In genomic region chr12:48189331-48190125, GRCh38 we compare ENCODE assay signal across 8 cellular contexts. TPM values are rescaled to one million over a fixed set of nuclear protein-coding genes. Genes with fewer than 3 reads are reported as not detected.
A peak's percentile ranks its signal among the peaks of the same experiment; 100 is the strongest.
DNase-seq lines count a peak whose midpoint lies in the region; FAIRE-seq and TF ChIP-seq lines count a peak whose summit lies in the region.

No MANE protein-coding gene starts in this region.

- peaks cover 7% of the 10 kb centered on the region for H3K4me1 ChIP-seq in mammary epithelial cell (ENCODE audit: insufficient read depth, low read length)
- no peaks in the 10 kb centered on the region for H3K4me1 ChIP-seq in kidney (ENCODE audit: control insufficient read depth in 1 of 2, insufficient read depth in 1 of 2, low read depth in 1 of 2, low read length in 2 of 2)

- no peaks in the 10 kb centered on the region for H3K36me3 ChIP-seq in mammary epithelial cell (ENCODE audit: insufficient read depth, low read length)
- H3K36me3 ChIP-seq in kidney (ENCODE audit: control insufficient read depth in 1 of 2, insufficient read depth in 2 of 2, low read length in 2 of 2) = no peaks in the 10 kb centered on the region

- no TSS peak for BruUV-seq in mammary epithelial cell (replicated peaks; lab: Mats Ljungman, UMichigan)

- no peak overlapping the region for H3K27ac ChIP-seq in VCaP
- H3K27ac ChIP-seq in mammary epithelial cell (ENCODE audit: insufficient read depth, low read depth, low read length) = no peak overlapping the region
- no peak overlapping the region for H3K27ac ChIP-seq in kidney (ENCODE audit: low read depth in 2 of 2, low read length in 2 of 2)

- no peak overlapping the region for H3K9ac ChIP-seq in mammary epithelial cell (ENCODE audit: insufficient read depth, low read length)
- H3K9ac ChIP-seq in kidney (ENCODE audit: low read length in 2 of 2) = no peak overlapping the region

- H4K20me1 ChIP-seq in mammary epithelial cell (ENCODE audit: insufficient read depth, low read length) = no peaks in the 10 kb centered on the region

- FAIRE-seq in kidney (lab: Jason Lieb, UNC) = peak; percentile 3

- peaks cover 3% of the 10 kb centered on the region for H3K27me3 ChIP-seq in mammary epithelial cell (ENCODE audit: insufficient read depth, low read length)

- in situ Hi-C loops in mammary epithelial cell (cut with MboI; ENCODE audit: low sequenced_read_pairs in 2 of 2) = loop anchor here in 1 of 2 donors (25.0 kb wide), 1 partner anchor 423 kb away; no protein-coding TSS in a partner anchor

- DNase-seq in DMS 273 (lab: John Stamatoyannopoulos, UW; ENCODE audit: unreplicated experiment) (peak; percentile 76), H4 (ENCODE audit: low spot score) (peak; percentile 60), NCI-H2029 (lab: John Stamatoyannopoulos, UW) (peak; percentile 7), mammary epithelial cell (peak; percentile 55), kidney (no peak), cortex of kidney (lab: John Stamatoyannopoulos, UW) (no peak)
- peak; percentile 76 to 80 for DNase-seq in stimulated activated CD4-positive, alpha-beta T cell treated with anti-CD3 and anti-CD28 coated beads, Interleukin-2, amount 100 ng/mL, for 24 hours

- no peak overlapping the region for H2AFZ ChIP-seq in mammary epithelial cell (ENCODE audit: low read depth, low read length)

- no peaks in the 10 kb centered on the region for H3K9me3 ChIP-seq in mammary epithelial cell (replicated peaks; ENCODE audit: insufficient read depth, low read length)
- no peaks in the 10 kb centered on the region for H3K9me3 ChIP-seq in kidney (ENCODE audit: control insufficient read depth in 1 of 2, low read length in 2 of 2)

- H3K4me3 ChIP-seq in mammary epithelial cell (replicated peaks in 1 of 3; ENCODE audit: insufficient read depth in 1 of 3, low read depth in 2 of 3, low read length in 3 of 3) = no peak overlapping the region
- no peak overlapping the region for H3K4me3 ChIP-seq in kidney (ENCODE audit: low read length in 2 of 2)

- 25% methylated on average over 6 of the region's 6 CpGs for WGBS in mammary epithelial cell (ENCODE audit: low coverage, missing lambda C conversion rate)

- intact Hi-C loops in mammary epithelial cell (cut with micrococcal nuclease) (loop anchor here (1.0 to 5.0 kb wide), 2 partner anchors 105 to 227 kb away; partner anchors contain the start of gene TMEM106C), kidney (cut with DNase I) (no loop called here)

- no peaks in the 10 kb centered on the region for H3K79me2 ChIP-seq in mammary epithelial cell (ENCODE audit: insufficient read depth, low read length)

- peak; percentile 92 for TF ChIP-seq CTCF in VCaP (conservative IDR thresholded peaks at IDR 0.05)
- TF ChIP-seq CTCF in mammary epithelial cell (conservative IDR thresholded peaks at IDR 0.05 in 1 of 2, IDR thresholded peaks at IDR 0.05 in 1 of 2; ENCODE audit: extremely low read depth in 1 of 2, insufficient read depth in 1 of 2, low read depth in 1 of 2, low read length in 2 of 2) = peak; percentile 83 to 86
- TF ChIP-seq CTCF in kidney (IDR thresholded peaks at IDR 0.05; ENCODE audit: borderline replicate concordance, extremely low read depth, insufficient read depth) = peak; percentile 81

- CTCF ChIA-PET in mammary epithelial cell (lab: Charles Lee; ENCODE audit: low non-redundant PET) = interaction anchor here (0.6 to 0.7 kb wide), 2 partner anchors 8 to 342 kb away, joined by 3 to 6 read pairs; no protein-coding TSS in a partner anchor

- H3K4me2 ChIP-seq in mammary epithelial cell (ENCODE audit: insufficient read depth, low read depth, low read length) = peak overlapping the region; percentile 24

- dilution Hi-C loops in mammary epithelial cell (cut with HindIII; ENCODE audit: low sequenced_read_pairs) = no loop called here

RNA-seq across cellular contexts. Expression of gene CCDC184, which starts 6.1 kb away (rescaled TPM):
- 0.70 and 1.2 TPM in 2 replicates for total RNA-seq in H4 (2014; rRNA removed; shearing (Covaris generic))
- 1 to 10 TPM; 1.5 to 1.7 TPM for total RNA-seq in mammary epithelial cell
- 0.25 TPM for polyA plus RNA-seq in mammary epithelial cell
- polyA minus RNA-seq in mammary epithelial cell = not detected
- total RNA-seq in kidney = 2.0 TPM
- polyA plus RNA-seq in kidney (ENCODE audit: insufficient read depth, low read depth, low replicate concordance) = 1.7 TPM

RNA-seq across cellular contexts. Expression of gene OR10AD1, which starts 13.6 kb away (rescaled TPM):
- not detected in 2 replicates for total RNA-seq in H4 (2014; rRNA removed; shearing (Covaris generic))
- total RNA-seq in mammary epithelial cell (not detected), kidney (not detected)
- polyA plus RNA-seq in mammary epithelial cell (not detected), kidney (ENCODE audit: insufficient read depth, low read depth, low replicate concordance) (not detected)
- polyA minus RNA-seq in mammary epithelial cell = not detected

RNA-seq across cellular contexts. Expression of gene ASB8, which starts 32.2 kb away (rescaled TPM):
- total RNA-seq in H4 (2014; rRNA removed; shearing (Covaris generic)) = 22.6 and 37.1 TPM in 2 replicates
- total RNA-seq in mammary epithelial cell (10 to 100 TPM; 20.4 to 20.7 TPM), kidney (40.5 TPM)
- polyA plus RNA-seq in mammary epithelial cell (18.2 TPM), kidney (ENCODE audit: insufficient read depth, low read depth, low replicate concordance) (27.3 TPM)
- polyA minus RNA-seq in mammary epithelial cell = 7.3 TPM

Comparison
In these comparisons a context has a peak if more than half of its experiments do, and no peak if none do; other contexts are left out.
1. DNase-seq: peak in DMS 273 (single experiment), H4 (single experiment), NCI-H2029 (single experiment), mammary epithelial cell (single experiment) and stimulated activated CD4-positive, alpha-beta T cell treated with anti-CD3 and anti-CD28 coated beads, Interleukin-2, amount 100 ng/mL, for 24 hours (2 of 2); none in kidney (single experiment) and cortex of kidney (single experiment).
2. Peak in every context shown above with its lines, with median percentiles within 50 percentile points of each other: CTCF ChIP-seq.